8 cellular contexts compared by ENCODE assay signal in genomic region chr16:46629331-46629843, GRCh38. TPM values are rescaled to one million over a fixed set of nuclear protein-coding genes. Genes with fewer than 3 reads are reported as not detected.
DNase-seq lines count a peak whose midpoint lies in the region; ATAC-seq and TF ChIP-seq lines count a peak whose summit lies in the region.

No MANE protein-coding gene starts in this region.

- no peak overlapping the region for H4K8ac ChIP-seq in mesendoderm (ENCODE audit: low read depth, low read length)

- H2AK5ac ChIP-seq in mesendoderm (ENCODE audit: low read length): no peak overlapping the region

- no peak overlapping the region for H2BK5ac ChIP-seq in mesendoderm (ENCODE audit: low read length)

- H3K56ac ChIP-seq in mesendoderm (ENCODE audit: low read length): peak overlapping the region; percentile 60

- WGBS in mesendoderm (ENCODE audit: extremely low coverage, insufficient coverage, low lambda C conversion rate): no CpG with 5 or more reads among the region's 6 CpGs

- no peak overlapping the region for H3K18ac ChIP-seq in mesendoderm (ENCODE audit: low read length)

- H3K27ac ChIP-seq in mesendoderm (ENCODE audit: low read depth, low read length) (no peak overlapping the region), tibial artery (no peak overlapping the region)

- ATAC-seq in HG02840 (IDR thresholded peaks at IDR 0.05; ENCODE audit: low FRiP score, unreplicated experiment) (no peak), GM21619 (IDR thresholded peaks at IDR 0.05; ENCODE audit: unreplicated experiment) (no peak)

- peak; percentile 77 for DNase-seq in ELR (ENCODE audit: low read depth)
- DNase-seq in MG63: peak; percentile 48
- DNase-seq in T47D (ENCODE audit: low read depth in 1 of 2, low spot score in 1 of 2): peak; percentile 35 to 74
- peak; percentile 80 for DNase-seq in mesendoderm
- no peak for DNase-seq in tibial artery
- DNase-seq in Ammon's horn (ENCODE audit: low spot score): no peak

- H3K36me3 ChIP-seq in MG63: no peaks in the 10 kb centered on the region
- H3K36me3 ChIP-seq in mesendoderm (ENCODE audit: control insufficient read depth, insufficient read depth, low read length): no peaks in the 10 kb centered on the region
- no peaks in the 10 kb centered on the region for H3K36me3 ChIP-seq in tibial artery

- no peak overlapping the region for H3K23ac ChIP-seq in mesendoderm (ENCODE audit: low read length)

- no peaks in the 10 kb centered on the region for H3K79me1 ChIP-seq in mesendoderm (ENCODE audit: low read length)

- no peak overlapping the region for H2BK120ac ChIP-seq in mesendoderm (ENCODE audit: low read depth, low read length)

- no peak for TF ChIP-seq CTCF in tibial artery (IDR thresholded peaks at IDR 0.05)

- no peak overlapping the region for H3K4me3 ChIP-seq in MG63
- no peak overlapping the region for H3K4me3 ChIP-seq in mesendoderm (ENCODE audit: low read length)
- H3K4me3 ChIP-seq in tibial artery: no peak overlapping the region

- H3K4ac ChIP-seq in mesendoderm (ENCODE audit: low read depth, low read length): no peak overlapping the region

- no peak overlapping the region for H2BK15ac ChIP-seq in mesendoderm (replicated peaks; ENCODE audit: low read depth)

- H3K9me3 ChIP-seq in MG63 (no peaks in the 10 kb centered on the region), tibial artery (no peaks in the 10 kb centered on the region)

- in situ Hi-C loops in T47D (cut with HindIII; ENCODE audit: low pct_unique_long_range_greater_than_20kb, low sequenced_read_pairs): no loop called here

- H3K79me2 ChIP-seq in mesendoderm (ENCODE audit: control insufficient read depth, insufficient read depth, low read length): no peaks in the 10 kb centered on the region

- H3K27me3 ChIP-seq in MG63 (no peaks in the 10 kb centered on the region), mesendoderm (ENCODE audit: insufficient read depth, low read length, poor library complexity) (no peaks in the 10 kb centered on the region), tibial artery (no peaks in the 10 kb centered on the region)

- no peak overlapping the region for H3K9ac ChIP-seq in mesendoderm (ENCODE audit: low read length)

- no peak overlapping the region for H3K4me2 ChIP-seq in mesendoderm (ENCODE audit: low read length)

- H4K5ac ChIP-seq in mesendoderm (ENCODE audit: low read length): peak overlapping the region; percentile 10

- intact Hi-C loops in tibial artery (cut with DNase I; ENCODE audit: low total_unique reads): no loop called here

- no peaks in the 10 kb centered on the region for H3K4me1 ChIP-seq in mesendoderm (ENCODE audit: control insufficient read depth, low read depth, low read length)
- no peaks in the 10 kb centered on the region for H3K4me1 ChIP-seq in tibial artery

RNA-seq across cellular contexts. Expression of gene SHCBP1, which starts 8.2 kb away (rescaled TPM):
- 58.3 and 92.9 TPM in 2 replicates for total RNA-seq in MG63 (2014; rRNA removed; shearing (Covaris generic); ENCODE audit: low replicate concordance)
- 10.6 TPM for polyA plus RNA-seq in mesendoderm (2013, experiment 1 of 2)
- 10.9 TPM for polyA plus RNA-seq in mesendoderm (2013, experiment 2 of 2)

RNA-seq across cellular contexts. Expression of gene VPS35, which starts 59.6 kb away (rescaled TPM):
- total RNA-seq in MG63 (2014; rRNA removed; shearing (Covaris generic); ENCODE audit: low replicate concordance): 134 and 163 TPM in 2 replicates
- 40.0 TPM for polyA plus RNA-seq in mesendoderm (2013, experiment 1 of 2)
- 39.1 TPM for polyA plus RNA-seq in mesendoderm (2013, experiment 2 of 2)

Comparison
In these comparisons a context has a peak if more than half of its experiments do, and no peak if none do; other contexts are left out.
1. DNase-seq: peak in ELR (single experiment), MG63 (single experiment), T47D (2 of 2) and mesendoderm (single experiment); none in tibial artery (0 of 2) and Ammon's horn (single experiment).